Comparison of ENCODE assay signal across 28 cellular contexts in the genomic region with DNA sequence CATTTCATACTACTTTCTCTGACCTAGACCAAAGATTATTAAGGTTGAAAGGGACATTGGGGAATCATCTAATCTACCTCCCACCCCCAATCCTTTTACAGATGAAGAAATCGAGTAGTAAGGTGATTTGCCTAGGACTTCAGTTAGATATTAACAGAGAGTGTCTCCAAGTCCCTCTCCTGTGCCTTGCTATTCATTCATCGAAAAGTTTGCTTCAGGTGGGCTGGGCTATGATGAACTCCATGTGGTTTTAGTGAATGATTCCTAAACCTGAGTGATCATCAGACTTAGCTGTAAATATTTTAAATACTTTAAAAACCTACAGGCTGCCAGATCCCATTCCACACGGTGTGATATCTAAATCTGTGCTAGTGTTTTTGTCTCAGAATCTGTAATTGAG.
DNase-seq lines count a peak whose midpoint lies in the region; ATAC-seq, FAIRE-seq and TF ChIP-seq lines count a peak whose summit lies in the region.
"Had no signal": no experiment of that assay in that cellular context is flagged by ENCODE, and none has a peak within 500 bp of the region (broad histone marks: within the 10 kb centered on the region; RNA-seq: fewer than 3 reads in every experiment).

No MANE protein-coding gene starts in this region.

- H3K36me3 ChIP-seq in GM23338 (ENCODE audit: insufficient read depth), result no peaks in the 10 kb centered on the region
- H3K36me3 ChIP-seq in HepG2 (replicated peaks in 1 of 2; ENCODE audit: control insufficient read depth in 1 of 2, insufficient read depth in 2 of 2, low read length in 2 of 2), result no peaks in the 10 kb centered on the region
- no peaks in the 10 kb centered on the region for H3K36me3 ChIP-seq in PC-9 (ENCODE audit: low read depth)
- H3K36me3 ChIP-seq in small intestine (ENCODE audit: control insufficient read depth in 2 of 2, insufficient read depth in 2 of 2, low read length in 2 of 2), result no peaks in the 10 kb centered on the region
- H3K36me3 ChIP-seq: BE2C, gastroesophageal sphincter, ovary had no signal

- H3K4me2 ChIP-seq in GM23338, result no peak overlapping the region
- no peak overlapping the region for H3K4me2 ChIP-seq in HepG2 (ENCODE audit: low read depth, low read length)
- no peak overlapping the region for H3K4me2 ChIP-seq in PC-9

- CTCF ChIA-PET in WTC11 (lab: Charles Lee) (no interaction called here), HepG2 (lab: Yijun Ruan, JAX; ENCODE audit: low intra/inter-chr PET ratio, low total read pairs) (no interaction called here), PC-9 (lab: Charles Lee) (no interaction called here)

- H3K27ac ChIP-seq in GM23338 (ENCODE audit: low read depth), result no peak overlapping the region
- H3K27ac ChIP-seq in HepG2 (ENCODE audit: extremely low read length, insufficient read depth, low read length), result no peak overlapping the region
- no peak overlapping the region for H3K27ac ChIP-seq in PC-9
- H3K27ac ChIP-seq in small intestine (ENCODE audit: low read depth in 1 of 2, low read length in 1 of 2), result no peak overlapping the region
- H3K27ac ChIP-seq: gastroesophageal sphincter, ovary had no signal

- POLR2A ChIA-PET in WTC11 (lab: Charles Lee) (no interaction called here), HepG2 (lab: Yijun Ruan, JAX) (no interaction called here), PC-9 (lab: Charles Lee; ENCODE audit: unreplicated experiment) (no interaction called here)

- TF ChIP-seq CTCF in GM23338 (conservative IDR thresholded peaks at IDR 0.05; ENCODE audit: low read depth in 2 of 2) (no peak), WTC11 (IDR thresholded peaks at IDR 0.05) (no peak), HepG2 (CRISPR knock-in tag; IDR thresholded peaks at IDR 0.05) (no peak), PC-9 (conservative IDR thresholded peaks at IDR 0.05) (no peak)

- H3K79me2 ChIP-seq in GM23338 (replicated peaks; ENCODE audit: insufficient read depth) (no peaks in the 10 kb centered on the region), HepG2 (ENCODE audit: insufficient read depth, low read length) (no peaks in the 10 kb centered on the region), PC-9 (ENCODE audit: low read depth) (no peaks in the 10 kb centered on the region)

- in situ Hi-C loops in HepG2 (cut with HindIII; ENCODE audit: extremely low pct_ligation_motif_present, low pct_unique_long_range_greater_than_20kb), result no loop called here

- DNase-seq in GM23338 (ENCODE audit: low spot score), result no peak
- peak; percentile 15 for DNase-seq in left kidney (ENCODE audit: low read depth, low spot score)
- DNase-seq in WTC11 (ENCODE audit: low spot score), result no peak
- DNase-seq in HepG2 (ENCODE audit: low spot score), result no peak
- DNase-seq in PC-9, result no peak
- DNase-seq in small intestine, result no peak
- DNase-seq: activated CD4-positive, alpha-beta T cell treated with anti-CD3 and anti-CD28 coated beads for 48 hours; activated effector memory CD4-positive, alpha-beta T cell treated with anti-CD3 and anti-CD28 coated beads, Interleukin-2, amount 50 U/mL, for 16 hours; activated T-cell treated with anti-CD3 and anti-CD28 coated beads, Interleukin-2, amount 50 U/mL, for 24 hours; aorta; BE2C; CD8-positive, alpha-beta T cell; DMS 273 treated with DMSO at 0.1 percent for 48 hours; hippocampal formation; IMR-90; left colon; NCI-H2107; ovary; retina; SIG-M5; stimulated activated naive B cell treated with anti-CD40 and anti-IgM and Interleukin-4, amounts not matched to agents 10 μg/mL and 1 μg/mL and 100 μg/mL, for 72 hours; substantia nigra had no signal

- no peak overlapping the region for H3K27ac Mint-ChIP-seq in GM23338
- H3K27ac Mint-ChIP-seq in WTC11, result no peak overlapping the region
- H3K27ac Mint-ChIP-seq: activated naive CD8-positive, alpha-beta T cell; activated T-cell treated with anti-CD3 and anti-CD28 coated beads, Interleukin-2, amount 50 U/mL, for 24 hours; CD8-positive, alpha-beta T cell; stimulated activated naive B cell treated with anti-CD40 and anti-IgM and Interleukin-4, amounts not matched to agents 10 μg/mL and 1 μg/mL and 100 μg/mL, for 72 hours; type B pancreatic cell had no signal

- ATAC-seq in GM19025 (IDR thresholded peaks at IDR 0.05; ENCODE audit: low read depth, unreplicated experiment), result peak; percentile 54
- ATAC-seq in GM23338, result no peak
- ATAC-seq in HG03457 (IDR thresholded peaks at IDR 0.05; ENCODE audit: unreplicated experiment), result peak; percentile 62
- ATAC-seq in WTC11, result no peak
- no peak for ATAC-seq in HepG2
- ATAC-seq: CD8-positive, alpha-beta T cell; gastroesophageal sphincter; left colon; stimulated activated naive B cell treated with anti-CD40 and anti-IgM and Interleukin-4, amounts not matched to agents 10 μg/mL and 1 μg/mL and 100 μg/mL, for 72 hours had no signal

- BruUV-seq in HepG2 (replicated peaks; lab: Mats Ljungman, UMichigan) (no TSS peak), PC-9 (replicated peaks; lab: Mats Ljungman, UMichigan) (no TSS peak)

- intact Hi-C loops in HepG2 (cut with micrococcal nuclease; ENCODE audit: unreplicated experiment) (no loop called here), PC-9 (cut with micrococcal nuclease; ENCODE audit: unreplicated experiment) (no loop called here)

- TF ChIP-seq RAD21 in HepG2 (CRISPR knock-in tag; IDR thresholded peaks at IDR 0.05), result no peak

- H3K4me1 Mint-ChIP-seq in GM23338 (peaks cover 5% of the 10 kb centered on the region; the same call in 2 of the 3 replicates), WTC11 (peaks cover 13% of the 10 kb centered on the region)

- no peak overlapping the region for H3K4me3 ChIP-seq in GM23338
- no peak overlapping the region for H3K4me3 ChIP-seq in HepG2 (replicated peaks in 1 of 3; ENCODE audit: insufficient read depth in 1 of 3, low read depth in 2 of 3, low read length in 3 of 3)
- H3K4me3 ChIP-seq in PC-9, result no peak overlapping the region
- H3K4me3 ChIP-seq in small intestine (ENCODE audit: low read depth in 1 of 2, low read length in 2 of 2), result no peak overlapping the region
- H3K4me3 ChIP-seq: gastroesophageal sphincter, ovary had no signal

- H3K9me2 ChIP-seq in GM23338 (ENCODE audit: insufficient read depth) (no peaks in the 10 kb centered on the region), PC-9 (ENCODE audit: insufficient read depth) (no peaks in the 10 kb centered on the region)

- 0 out of 2 replicates have a peak, but pooled peaks cover 5% of the 10 kb centered on the region for H3K4me1 ChIP-seq in GM23338 (ENCODE audit: insufficient read depth)
- no peaks in the 10 kb centered on the region for H3K4me1 ChIP-seq in HepG2 (ENCODE audit: insufficient read depth, low read length)
- no peaks in the 10 kb centered on the region for H3K4me1 ChIP-seq in PC-9 (replicated peaks; ENCODE audit: insufficient read depth)
- no peaks in the 10 kb centered on the region for H3K4me1 ChIP-seq in small intestine (ENCODE audit: control insufficient read depth in 2 of 2, insufficient read depth in 1 of 2, low read depth in 1 of 2, low read length in 1 of 2)
- H3K4me1 ChIP-seq: BE2C, gastroesophageal sphincter had no signal

- H3K27me3 Mint-ChIP-seq in GM23338 (ENCODE audit: insufficient read depth, low read depth, poor library complexity) (no peaks in the 10 kb centered on the region), WTC11 (ENCODE audit: low read depth) (no peaks in the 10 kb centered on the region)
- H3K27me3 Mint-ChIP-seq: activated naive CD8-positive, alpha-beta T cell; activated T-cell treated with anti-CD3 and anti-CD28 coated beads, Interleukin-2, amount 50 U/mL, for 24 hours; stimulated activated naive B cell treated with anti-CD40 and anti-IgM and Interleukin-4, amounts not matched to agents 10 μg/mL and 1 μg/mL and 100 μg/mL, for 72 hours had no signal

- peak overlapping the region; percentile 61; the same call in 1 of the 2 replicates for H2AFZ ChIP-seq in GM23338
- H2AFZ ChIP-seq in HepG2 (ENCODE audit: low read length), result no peak overlapping the region
- no peak overlapping the region for H2AFZ ChIP-seq in PC-9

- 0% methylated on average over 3 of the region's 3 CpGs for WGBS in HepG2 (ENCODE audit: low lambda C conversion rate)
- 28 to 51% (median 32%) methylated on average over 3 of the region's 3 CpGs for WGBS in small intestine, 3 donors

- no peak for TF ChIP-seq POLR2A in HepG2 (IDR thresholded peaks at IDR 0.05; ENCODE audit: insufficient read depth in 1 of 2, low read depth in 2 of 2, low read length in 2 of 2)

- H3K36me3 Mint-ChIP-seq in GM23338 (ENCODE audit: low read depth) (no peaks in the 10 kb centered on the region), WTC11 (no peaks in the 10 kb centered on the region)
- H3K36me3 Mint-ChIP-seq: activated naive CD8-positive, alpha-beta T cell; CD8-positive, alpha-beta T cell; stimulated activated naive B cell treated with anti-CD40 and anti-IgM and Interleukin-4, amounts not matched to agents 10 μg/mL and 1 μg/mL and 100 μg/mL, for 72 hours; type B pancreatic cell had no signal

- H3K9me3 ChIP-seq in HepG2 (ENCODE audit: low read length) (peaks cover 89% of the 10 kb centered on the region), PC-9 (ENCODE audit: insufficient read depth, low read depth) (no peaks in the 10 kb centered on the region), small intestine (ENCODE audit: control insufficient read depth, low read depth) (no peaks in the 10 kb centered on the region)
- H3K9me3 ChIP-seq: BE2C, gastroesophageal sphincter, ovary had no signal

- TF ChIP-seq EP300 in HepG2 (IDR thresholded peaks at IDR 0.05; ENCODE audit: low read depth in 2 of 2, low read length in 2 of 2) (no peak), HepG2 (CRISPR knock-in tag; IDR thresholded peaks at IDR 0.05; ENCODE audit: borderline replicate concordance) (no peak)

- H4K20me1 ChIP-seq in GM23338 (replicated peaks; ENCODE audit: insufficient read depth) (no peaks in the 10 kb centered on the region), HepG2 (ENCODE audit: insufficient read depth, low read length) (no peaks in the 10 kb centered on the region), PC-9 (ENCODE audit: insufficient read depth) (no peaks in the 10 kb centered on the region)

- no peak for FAIRE-seq in HepG2 (lab: Jason Lieb, UNC)
- FAIRE-seq in small intestine (lab: Jason Lieb, UNC), result no peak
- FAIRE-seq: bronchial epithelial cell had no signal

- no peak overlapping the region for H3K9ac ChIP-seq in HepG2 (ENCODE audit: insufficient read depth, low read depth, low read length)

- H3K27me3 ChIP-seq in GM23338 (ENCODE audit: insufficient read depth), result no peaks in the 10 kb centered on the region
- no peaks in the 10 kb centered on the region for H3K27me3 ChIP-seq in HepG2 (ENCODE audit: control insufficient read depth in 1 of 2, insufficient read depth in 2 of 2, low read length in 2 of 2)
- no peaks in the 10 kb centered on the region for H3K27me3 ChIP-seq in PC-9 (ENCODE audit: insufficient read depth, low read depth)
- H3K27me3 ChIP-seq in small intestine (ENCODE audit: control insufficient read depth in 2 of 2, insufficient read depth in 2 of 2, low read length in 2 of 2), result no peaks in the 10 kb centered on the region
- H3K27me3 ChIP-seq: BE2C, gastroesophageal sphincter, ovary had no signal

- no peak overlapping the region for H3K4me3 Mint-ChIP-seq in GM23338
- H3K4me3 Mint-ChIP-seq in WTC11, result no peak overlapping the region
- H3K4me3 Mint-ChIP-seq: activated naive CD8-positive, alpha-beta T cell; activated T-cell treated with anti-CD3 and anti-CD28 coated beads, Interleukin-2, amount 50 U/mL, for 24 hours; CD8-positive, alpha-beta T cell; stimulated activated naive B cell treated with anti-CD40 and anti-IgM and Interleukin-4, amounts not matched to agents 10 μg/mL and 1 μg/mL and 100 μg/mL, for 72 hours; type B pancreatic cell had no signal

- H3F3A ChIP-seq in GM23338 (replicated peaks; ENCODE audit: low read depth) (no peaks in the 10 kb centered on the region), PC-9 (ENCODE audit: insufficient read depth, low read depth) (no peaks in the 10 kb centered on the region)

- no peaks in the 10 kb centered on the region for H3K9me3 Mint-ChIP-seq in GM23338
- H3K9me3 Mint-ChIP-seq in WTC11, result no peaks in the 10 kb centered on the region
- H3K9me3 Mint-ChIP-seq: type B pancreatic cell had no signal

Comparison
In these comparisons a context has a peak if more than half of its experiments do, and no peak if none do; other contexts are left out.
1. ATAC-seq: peak in GM19025 (single experiment) and HG03457 (single experiment); none in GM23338 (single experiment), WTC11 (single experiment) and HepG2 (single experiment).